Comparison of ENCODE assay signal across 22 cellular contexts in the genomic region with DNA sequence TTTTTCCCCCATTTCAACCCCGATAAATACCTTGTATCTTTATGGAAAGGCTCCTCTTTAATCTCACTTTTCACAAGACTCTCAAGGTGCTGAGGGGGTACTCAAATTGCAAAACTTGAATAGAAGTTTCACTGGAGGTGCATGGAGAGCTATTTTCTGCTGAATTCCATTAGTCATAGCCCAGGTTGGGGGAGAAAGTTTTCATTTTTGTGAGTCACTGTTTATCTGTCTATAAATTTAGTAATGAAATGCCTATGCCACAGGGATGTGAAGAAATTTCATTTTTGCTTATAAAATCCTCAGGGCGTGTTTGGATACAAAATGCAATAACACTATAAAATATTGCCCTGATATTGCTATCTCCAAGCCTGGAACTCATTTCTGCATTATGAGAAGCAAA.
"Had no signal": no experiment of that assay in that cellular context is flagged by ENCODE, and none has a peak within 500 bp of the region (broad histone marks: within the 10 kb centered on the region; RNA-seq: fewer than 3 reads in every experiment).

No MANE protein-coding gene starts in this region.

- H3K4me1 Mint-ChIP-seq: immature natural killer cell, naive B cell, neural progenitor cell had no signal

- H3K36me3 ChIP-seq: brain microvascular endothelial cell, heart right ventricle, left ventricle myocardium inferior, neural progenitor cell, prostate gland, stomach had no signal

- H3K4me2 ChIP-seq: neural progenitor cell had no signal

- H3K36me3 Mint-ChIP-seq: activated naive CD4-positive, alpha-beta T cell treated with anti-CD3 and anti-CD28 coated beads, Interleukin-2, amount 50 U/mL, for 72 hours; immature natural killer cell; naive B cell; neural progenitor cell; type B pancreatic cell had no signal

- FAIRE-seq: small intestine had no signal

- H3K9me3 Mint-ChIP-seq: activated naive CD4-positive, alpha-beta T cell treated with anti-CD3 and anti-CD28 coated beads, Interleukin-2, amount 50 U/mL, for 72 hours; activated T-helper 1 cell treated with anti-CD3 and anti-CD28 coated beads, Interleukin-12 subunit alpha, Interleukin-12 subunit beta, Interleukin-2, Interleukin-4 antibody, amounts not matched to agents 30 ng/mL and 10 ng/mL and 1 ng/mL, durations not matched to agents 14 hours and 24 hours and 36 hours; neural progenitor cell; T-helper 1 cell treated with Interleukin-12 subunit alpha and Interleukin-12 subunit beta and Interleukin-4 antibody, amounts not matched to agents 30 μg/mL and 1 μg/mL, for 36 hours; type B pancreatic cell had no signal

- H3K4me1 ChIP-seq: heart right ventricle, left ventricle myocardium inferior, neural progenitor cell, prostate gland, stomach had no signal

- H3K27me3 ChIP-seq: brain microvascular endothelial cell, heart right ventricle, neural progenitor cell, stomach had no signal

- H3K27ac Mint-ChIP-seq: activated naive CD4-positive, alpha-beta T cell treated with anti-CD3 and anti-CD28 coated beads, Interleukin-2, amount 50 U/mL, for 72 hours; activated T-helper 1 cell treated with anti-CD3 and anti-CD28 coated beads, Interleukin-12 subunit alpha, Interleukin-12 subunit beta, Interleukin-2, Interleukin-4 antibody, amounts not matched to agents 30 ng/mL and 10 ng/mL and 1 ng/mL, durations not matched to agents 14 hours and 24 hours and 36 hours; immature natural killer cell; naive B cell; neural progenitor cell; T-helper 1 cell treated with Interleukin-12 subunit alpha and Interleukin-12 subunit beta and Interleukin-4 antibody, amounts not matched to agents 30 μg/mL and 1 μg/mL, for 36 hours; type B pancreatic cell had no signal

- ATAC-seq: esophagus mucosa, heart right ventricle, right cardiac atrium had no signal

- DNase-seq: activated CD4-positive, CD25-positive, alpha-beta regulatory T cell treated with anti-CD3 and anti-CD28 coated beads, Interleukin-2, amount 50 U/mL, for 72 hours; activated gamma-delta T cell treated with Interleukin-2 at 50 U/mL for 16 hours; brain microvascular endothelial cell; cortex of kidney; effector CD4-positive, alpha-beta T cell; heart right ventricle; immature natural killer cell; kidney glomerular epithelial cell; left ventricle myocardium inferior; naive B cell; right cardiac atrium; small intestine; stimulated activated CD4-positive, alpha-beta T cell treated with anti-CD3 and anti-CD28 coated beads, Interleukin-15, amount 100 ng/mL, for 24 hours; stimulated activated CD4-positive, alpha-beta T cell treated with anti-CD3 and anti-CD28 coated beads, Interleukin-2, amount 100 ng/mL, for 48 hours; stomach had no signal

- H3K4me3 Mint-ChIP-seq: activated T-helper 1 cell treated with anti-CD3 and anti-CD28 coated beads, Interleukin-12 subunit alpha, Interleukin-12 subunit beta, Interleukin-2, Interleukin-4 antibody, amounts not matched to agents 30 ng/mL and 10 ng/mL and 1 ng/mL, durations not matched to agents 14 hours and 24 hours and 36 hours; immature natural killer cell; naive B cell; neural progenitor cell; T-helper 1 cell treated with Interleukin-12 subunit alpha and Interleukin-12 subunit beta and Interleukin-4 antibody, amounts not matched to agents 30 μg/mL and 1 μg/mL, for 36 hours; type B pancreatic cell had no signal

- H3K4me3 ChIP-seq: heart right ventricle, left ventricle myocardium inferior, neural progenitor cell, prostate gland, stomach had no signal

- H3K27ac ChIP-seq: brain microvascular endothelial cell, heart right ventricle, left ventricle myocardium inferior, neural progenitor cell, prostate gland, stomach had no signal

- H3K27me3 Mint-ChIP-seq: naive B cell, type B pancreatic cell had no signal

- H3K9ac ChIP-seq: neural progenitor cell had no signal

- H3K9me3 ChIP-seq: heart right ventricle, left ventricle myocardium inferior, prostate gland, stomach had no signal
